In genomic region chr19:34787059-34787824, GRCh38 we compare ENCODE assay signal across 29 cellular contexts.
"Had no signal": no experiment of that assay in that cellular context is flagged by ENCODE, and none has a peak within 500 bp of the region (broad histone marks: within the 10 kb centered on the region; RNA-seq: fewer than 3 reads in every experiment).

No MANE protein-coding gene starts in this region.

- FAIRE-seq: bronchial epithelial cell, TTC549 had no signal

- DNase-seq: activated B cell treated with CpG ODN at 0.5 μM for 24 hours; activated CD4-positive, alpha-beta T cell treated with anti-CD3 and anti-CD28 coated beads for 1 hour; activated CD4-positive, alpha-beta T cell treated with anti-CD3 and anti-CD28 coated beads, Interleukin-2, amount 10 ng/mL, durations not matched to agents 24 days and 14 days; activated CD4-positive, alpha-beta T cell treated with anti-CD3 and anti-CD28 coated beads, Interleukin-2, amount 50 U/mL, for 48 hours; activated CD8-positive, alpha-beta memory T cell treated with anti-CD3 and anti-CD28 coated beads, Interleukin-2, amount 10 ng/mL, durations not matched to agents 7 days and 5 days; activated effector memory CD4-positive, alpha-beta T cell treated with anti-CD3 and anti-CD28 coated beads, Interleukin-2, amount 50 U/mL, for 16 hours; activated naive CD4-positive, alpha-beta T cell treated with Interleukin-2 at 50 U/mL for 16 hours; activated naive CD8-positive, alpha-beta T cell treated with anti-CD3 and anti-CD28 coated beads, Interleukin-2, amount 50 U/mL, for 24 hours; activated T-cell treated with anti-CD3 and anti-CD28 coated beads, Interleukin-2, amount 50 U/mL, for 24 hours; amniotic stem cell; body of pancreas; Kasumi-1; KBM-7; NCI-H146; NCI-H187 treated with DMSO at 0.1 percent for 48 hours; NCI-H2171; NCI-H2227 treated with DMSO at 0.1 percent for 48 hours; NCI-H446 treated with DMSO at 0.1 percent for 48 hours; NCI-H524 treated with DMSO at 0.1 percent for 48 hours; NCI-H748 treated with DMSO at 0.1 percent for 48 hours; NK-92 treated with Interleukin-12 subunit alpha and Interleukin-12 subunit beta, amount 100 ng/mL, for 24 hours; SIG-M5; T-helper 17 cell; T1000 had no signal

- H3K27ac ChIP-seq: ascending aorta, body of pancreas had no signal

- H3K27me3 ChIP-seq: ascending aorta, body of pancreas had no signal

- H3K36me3 ChIP-seq: ascending aorta had no signal

- H3K9me3 ChIP-seq: ascending aorta, body of pancreas had no signal

- H3K4me3 ChIP-seq: ascending aorta, body of pancreas had no signal

- ATAC-seq: activated CD8-positive, alpha-beta memory T cell treated with anti-CD3 and anti-CD28 coated beads, Interleukin-2, amount 10 ng/mL, durations not matched to agents 7 days and 5 days; activated naive CD4-positive, alpha-beta T cell treated with anti-CD3 and anti-CD28 coated beads, Interleukin-2, amount 50 U/mL, for 72 hours; activated naive CD8-positive, alpha-beta T cell treated with anti-CD3 and anti-CD28 coated beads, Interleukin-2, amount 50 U/mL, for 24 hours; body of pancreas; Panc1; T-helper 17 cell had no signal

- H3K4me1 ChIP-seq: ascending aorta, body of pancreas had no signal
